In genomic region chr9:128550226-128550625, GRCh38 we compare ENCODE assay signal across 9 cellular contexts. TPM values are rescaled to one million over a fixed set of nuclear protein-coding genes. Genes with fewer than 3 reads are reported as not detected.
DNase-seq lines count a peak whose midpoint lies in the region; ATAC-seq and TF ChIP-seq lines count a peak whose summit lies in the region.
"Had no signal": no experiment of that assay in that cellular context is flagged by ENCODE, and none has a peak within 500 bp of the region (broad histone marks: within the 10 kb centered on the region; RNA-seq: fewer than 3 reads in every experiment).

No MANE protein-coding gene starts in this region.

- peak overlapping the region in 2 of 3 donors; percentile 55 to 77 for H3K9ac ChIP-seq in skeletal muscle tissue (ENCODE audit: low read depth in 1 of 3, low read length in 3 of 3)

- no peaks in the 10 kb centered on the region for H3K27me3 Mint-ChIP-seq in activated CD4-positive, alpha-beta T cell treated with anti-CD3 and anti-CD28 coated beads, Interleukin-2, amount 10 ng/mL, durations not matched to agents 24 days and 14 days
- H3K27me3 Mint-ChIP-seq in endothelial cell (ENCODE audit: unreplicated experiment), result peaks cover 7% of the 10 kb centered on the region

- no peaks in the 10 kb centered on the region for H3K36me3 ChIP-seq in skeletal muscle tissue (ENCODE audit: control insufficient read depth in 3 of 3, insufficient read depth in 3 of 3, low read length in 3 of 3)

- no peaks in the 10 kb centered on the region for H3K27me3 ChIP-seq in skeletal muscle tissue (ENCODE audit: control insufficient read depth in 3 of 3, insufficient read depth in 3 of 3, low read length in 3 of 3)

- H3K4me1 ChIP-seq in skeletal muscle tissue (ENCODE audit: control insufficient read depth in 3 of 3, insufficient read depth in 3 of 3, low read length in 3 of 3), result peaks cover 36 to 43% (median 39%) of the 10 kb centered on the region in 3 donors

- H3K36me3 Mint-ChIP-seq in activated CD4-positive, alpha-beta T cell treated with anti-CD3 and anti-CD28 coated beads, Interleukin-2, amount 10 ng/mL, durations not matched to agents 24 days and 14 days (ENCODE audit: low read depth), result no peaks in the 10 kb centered on the region
- H3K36me3 Mint-ChIP-seq in endothelial cell (ENCODE audit: low read depth, unreplicated experiment), result no peaks in the 10 kb centered on the region

- intact Hi-C loops in activated CD4-positive, alpha-beta T cell treated with anti-CD3 and anti-CD28 coated beads, Interleukin-2, amount 10 ng/mL, durations not matched to agents 24 days and 14 days (cut with micrococcal nuclease), result loop anchor here (2.0 to 5.0 kb wide), 3 partner anchors 45 to 1077 kb away; partner anchors contain the start of genes GLE1, NTMT1 and URM1

- no peaks in the 10 kb centered on the region for H3K9me3 Mint-ChIP-seq in activated CD4-positive, alpha-beta T cell treated with anti-CD3 and anti-CD28 coated beads, Interleukin-2, amount 10 ng/mL, durations not matched to agents 24 days and 14 days
- no peaks in the 10 kb centered on the region for H3K9me3 Mint-ChIP-seq in endothelial cell (ENCODE audit: unreplicated experiment)

- peak overlapping the region; percentile 29 for H3K27ac ChIP-seq in skeletal muscle tissue (ENCODE audit: low read depth, low read length)

- no peak for TF ChIP-seq CTCF in endothelial cell (IDR thresholded peaks at IDR 0.05; ENCODE audit: unreplicated experiment)

- peak overlapping the region; percentile 75 for H3K4me3 Mint-ChIP-seq in activated CD4-positive, alpha-beta T cell treated with anti-CD3 and anti-CD28 coated beads, Interleukin-2, amount 10 ng/mL, durations not matched to agents 24 days and 14 days
- H3K4me3 Mint-ChIP-seq in endothelial cell (ENCODE audit: unreplicated experiment), result peak overlapping the region; percentile 56

- peak overlapping the region in 1 of 3 donors; percentile 15 for H3K4me3 ChIP-seq in skeletal muscle tissue (ENCODE audit: low read length in 3 of 3)

- H3K9me3 ChIP-seq in skeletal muscle tissue (ENCODE audit: control insufficient read depth in 3 of 3, low read length in 3 of 3), result no peaks in the 10 kb centered on the region

- peak overlapping the region; percentile 96 for H3K27ac Mint-ChIP-seq in activated CD4-positive, alpha-beta T cell treated with anti-CD3 and anti-CD28 coated beads, Interleukin-2, amount 10 ng/mL, durations not matched to agents 24 days and 14 days
- peak overlapping the region; percentile 5 for H3K27ac Mint-ChIP-seq in endothelial cell (ENCODE audit: unreplicated experiment)

- peaks cover 35% of the 10 kb centered on the region for H3K4me1 Mint-ChIP-seq in activated CD4-positive, alpha-beta T cell treated with anti-CD3 and anti-CD28 coated beads, Interleukin-2, amount 10 ng/mL, durations not matched to agents 24 days and 14 days
- H3K4me1 Mint-ChIP-seq in endothelial cell (ENCODE audit: unreplicated experiment), result peaks cover 16% of the 10 kb centered on the region

- DNase-seq in Ammon's horn (ENCODE audit: low spot score), result peak; percentile 43
- DNase-seq in activated CD4-positive, alpha-beta T cell treated with anti-CD3 and anti-CD28 coated beads, Interleukin-2, amount 10 ng/mL, durations not matched to agents 24 days and 14 days, result no peak
- DNase-seq in endothelial cell (ENCODE audit: low spot score), result no peak
- no peak for DNase-seq in NCI-H2227 treated with DMSO at 0.1 percent for 48 hours (lab: John Stamatoyannopoulos, UW)
- no peak for DNase-seq in iPS-NIHi11 (ENCODE audit: low spot score)
- no peak for DNase-seq in ecto neural progenitor cell (ENCODE audit: low spot score)
- DNase-seq: SW 1271 had no signal

- no peak for ATAC-seq in HG02623 (IDR thresholded peaks at IDR 0.05; ENCODE audit: unreplicated experiment)

RNA-seq across cellular contexts. Expression of gene SPTAN1, which starts 2.2 kb away (rescaled TPM):
- 240 and 249 TPM in 2 replicates for total RNA-seq in activated CD4-positive, alpha-beta T cell treated with anti-CD3 and anti-CD28 coated beads, Interleukin-2, amount 10 ng/mL, durations not matched to agents 24 days and 14 days
- total RNA-seq in endothelial cell (ENCODE audit: unreplicated experiment), result 810 TPM
- total RNA-seq in skeletal muscle tissue, result 368 TPM

RNA-seq across cellular contexts. Expression of gene GLE1, which starts 45.7 kb away (rescaled TPM):
- total RNA-seq in activated CD4-positive, alpha-beta T cell treated with anti-CD3 and anti-CD28 coated beads, Interleukin-2, amount 10 ng/mL, durations not matched to agents 24 days and 14 days, result 53.3 and 54.1 TPM in 2 replicates
- total RNA-seq in endothelial cell (ENCODE audit: unreplicated experiment), result 17.5 TPM
- total RNA-seq in skeletal muscle tissue, result 16.7 TPM
